ENCODE assay signal across 11 cellular contexts in genomic region chr12:63918788-63919300, GRCh38.
A peak's percentile ranks its signal among the peaks of the same experiment; 100 is the strongest.
DNase-seq lines count a peak whose midpoint lies in the region; ATAC-seq and TF ChIP-seq lines count a peak whose summit lies in the region.
"Had no signal": no experiment of that assay in that cellular context is flagged by ENCODE, and none has a peak within 500 bp of the region (broad histone marks: within the 10 kb centered on the region; RNA-seq: fewer than 3 reads in every experiment).

No MANE protein-coding gene starts in this region.

- H3K4me3 ChIP-seq in Panc1 (ENCODE audit: low read depth in 2 of 2, low read length in 2 of 2) (peak overlapping the region; percentile 6 to 42; a peak in 3 of 4 replicates), esophagus (ENCODE audit: low read depth in 1 of 2, low read length in 2 of 2) (no peak overlapping the region), rectal smooth muscle tissue (ENCODE audit: low read length) (peak overlapping the region; percentile 13)
- H3K4me3 ChIP-seq: coronary artery had no signal

- H3K9me3 ChIP-seq in Panc1 (ENCODE audit: control insufficient read depth, insufficient read depth, low read depth, low read length) (no peaks in the 10 kb centered on the region), esophagus (ENCODE audit: control insufficient read depth in 2 of 2, insufficient read depth in 1 of 2, low read depth in 1 of 2, low read length in 1 of 2) (no peaks in the 10 kb centered on the region)

- DNase-seq in EH (ENCODE audit: low read depth) (peak; percentile 98), Panc1 (ENCODE audit: low read depth, low spot score) (peak; percentile 77), nucleus accumbens (lab: John Stamatoyannopoulos, UW) (no peak)
- DNase-seq: activated CD4-positive, alpha-beta T cell treated with anti-CD3 and anti-CD28 coated beads for 48 hours; occipital lobe had no signal

- intact Hi-C loops in Panc1 (cut with micrococcal nuclease; ENCODE audit: unreplicated experiment): loop anchor here (5.0 kb wide), 2 partner anchors 57 to 72 kb away; no protein-coding TSS in a partner anchor

- no peak overlapping the region for H3K9ac ChIP-seq in rectal smooth muscle tissue (ENCODE audit: low read length)

- no TSS peak for BruUV-seq in Panc1 (replicated peaks; lab: Mats Ljungman, UMichigan)

- H3K4me1 ChIP-seq in Panc1 (ENCODE audit: control insufficient read depth, insufficient read depth, low read length) (peaks cover 85% of the 10 kb centered on the region), esophagus (ENCODE audit: control insufficient read depth in 2 of 2, insufficient read depth in 2 of 2, low read length in 1 of 2) (peaks cover 0 to 2% of the 10 kb centered on the region in 2 donors), rectal smooth muscle tissue (ENCODE audit: control insufficient read depth, insufficient read depth, low read length) (peaks cover 14% of the 10 kb centered on the region)

- H3K27me3 ChIP-seq in Panc1 (ENCODE audit: control insufficient read depth, insufficient read depth, low read length) (no peaks in the 10 kb centered on the region), esophagus (ENCODE audit: control insufficient read depth in 1 of 2, insufficient read depth in 2 of 2, low read length in 2 of 2) (no peaks in the 10 kb centered on the region), rectal smooth muscle tissue (ENCODE audit: control insufficient read depth, insufficient read depth, low read length) (no peaks in the 10 kb centered on the region)

- H3K27ac ChIP-seq in Panc1 (ENCODE audit: low read length): peak overlapping the region; percentile 99
- H3K27ac ChIP-seq in esophagus (ENCODE audit: low read depth in 2 of 2, low read length in 1 of 2): peak overlapping the region; percentile 84 to 86
- no peak overlapping the region for H3K27ac ChIP-seq in rectal smooth muscle tissue (ENCODE audit: low read depth, low read length)

- in situ Hi-C loops in Panc1 (cut with HindIII; ENCODE audit: low pct_unique_long_range_greater_than_20kb, low sequenced_read_pairs): no loop called here

- H3K36me3 ChIP-seq in Panc1 (ENCODE audit: control insufficient read depth, insufficient read depth, low read length): no peaks in the 10 kb centered on the region
- H3K36me3 ChIP-seq in esophagus (ENCODE audit: control insufficient read depth in 2 of 2, insufficient read depth in 2 of 2, low read length in 1 of 2): no peaks in the 10 kb centered on the region
- H3K36me3 ChIP-seq in rectal smooth muscle tissue (ENCODE audit: control insufficient read depth, insufficient read depth, low read length): no peaks in the 10 kb centered on the region

- peak; percentile 85 for ATAC-seq in Panc1
- ATAC-seq in GM21717 (IDR thresholded peaks at IDR 0.05; ENCODE audit: unreplicated experiment): no peak
- no peak for ATAC-seq in GM21825 (IDR thresholded peaks at IDR 0.05; ENCODE audit: unreplicated experiment)
- no peak for ATAC-seq in HG03135 (IDR thresholded peaks at IDR 0.05; ENCODE audit: unreplicated experiment)

- POLR2A ChIA-PET in Panc1 (lab: Charles Lee): no interaction called here

- WGBS in esophagus, 2 donors: 73 to 76% methylated on average over 6 of the region's 6 CpGs

- TF ChIP-seq CTCF in Panc1 (IDR thresholded peaks at IDR 0.05): no peak

- CTCF ChIA-PET in Panc1 (lab: Charles Lee): no interaction called here

Comparison
In these comparisons a context has a peak if more than half of its experiments do, and no peak if none do; other contexts are left out.
1. DNase-seq: peak in EH (single experiment) and Panc1 (single experiment); none in nucleus accumbens (0 of 56).
2. H3K4me3 ChIP-seq: peak in Panc1 (2 of 2) and rectal smooth muscle tissue (single experiment); none in esophagus (0 of 2).